Comparison of ENCODE assay signal across 1 cellular context in genomic region chrX:69152398-69152797, GRCh38.
TF ChIP-seq lines count a peak whose summit lies in the region.

No MANE protein-coding gene starts in this region.

TF ChIP-seq in GM23338, 12 proteins besides CTCF, POLR2A, EP300 and RAD21 (continued from another document):
- no peak for TF ChIP-seq ZNF462 (CRISPR knock-in tag; IDR thresholded peaks at IDR 0.05)
- TF ChIP-seq JUNB (IDR thresholded peaks at IDR 0.05; ENCODE audit: unreplicated experiment), result no peak
- TF ChIP-seq NANOG (IDR thresholded peaks at IDR 0.05; ENCODE audit: borderline replicate concordance), result no peak
